Comparison of ENCODE assay signal across 8 cellular contexts in genomic region chr15:92900712-92901052, GRCh38. TPM values are rescaled to one million over a fixed set of nuclear protein-coding genes. Genes with fewer than 3 reads are reported as not detected.
DNase-seq lines count a peak whose midpoint lies in the region; ATAC-seq, FAIRE-seq and TF ChIP-seq lines count a peak whose summit lies in the region.

No MANE protein-coding gene starts in this region.

- no peaks in the 10 kb centered on the region for H3K9me3 ChIP-seq in small intestine (ENCODE audit: control insufficient read depth, low read depth)

- TF ChIP-seq CTCF in HL-60 (IDR thresholded peaks at IDR 0.05; ENCODE audit: insufficient read depth, low read length) (no peak), WI38 (IDR thresholded peaks at IDR 0.05; ENCODE audit: low read depth, low read length) (no peak), glutamatergic neuron (IDR thresholded peaks at IDR 0.05; ENCODE audit: partially characterized antibody, unreplicated experiment) (no peak)

- H3K27ac ChIP-seq in HL-60 (replicated peaks) (peak overlapping the region; percentile 99), small intestine (ENCODE audit: low read depth in 1 of 2, low read length in 1 of 2) (peak overlapping the region; percentile 100)

- peaks cover 19% of the 10 kb centered on the region for H3K4me1 Mint-ChIP-seq in glutamatergic neuron (ENCODE audit: low read depth, unreplicated experiment)

- peaks cover 0 to 2% of the 10 kb centered on the region in 2 donors for H3K4me1 ChIP-seq in small intestine (ENCODE audit: control insufficient read depth in 2 of 2, insufficient read depth in 1 of 2, low read depth in 1 of 2, low read length in 1 of 2)

- DNase-seq in HL-60 (ENCODE audit: low read depth in 1 of 2, low spot score in 1 of 2) (no peak), glutamatergic neuron (no peak), small intestine (no peak), NCI-H2196 (lab: John Stamatoyannopoulos, UW; ENCODE audit: unreplicated experiment) (no peak), UCSD-AML1 (lab: John Stamatoyannopoulos, UW; ENCODE audit: unreplicated experiment) (no peak)
- DNase-seq in activated effector memory CD4-positive, alpha-beta T cell treated with Interleukin-2 at 50 U/mL for 16 hours, result no peak

- 0 to 1% (median 0%) methylated on average over 6 of the region's 6 CpGs for WGBS in small intestine, 3 donors

- no peak for FAIRE-seq in small intestine (lab: Jason Lieb, UNC)

- peaks cover 28% of the 10 kb centered on the region for H3K9me3 Mint-ChIP-seq in glutamatergic neuron (ENCODE audit: unreplicated experiment)

- H3K27ac Mint-ChIP-seq in glutamatergic neuron (ENCODE audit: unreplicated experiment), result peak overlapping the region; percentile 98

- H3K36me3 Mint-ChIP-seq in glutamatergic neuron (ENCODE audit: unreplicated experiment), result peaks cover 8% of the 10 kb centered on the region

- H3K27me3 ChIP-seq in HL-60 (ENCODE audit: insufficient read depth, poor library complexity, severe bottlenecking) (no peaks in the 10 kb centered on the region), small intestine (ENCODE audit: control insufficient read depth in 2 of 2, insufficient read depth in 2 of 2, low read length in 2 of 2) (no peaks in the 10 kb centered on the region)

- no peak for ATAC-seq in GM18867 (IDR thresholded peaks at IDR 0.05; ENCODE audit: unreplicated experiment)

- H3K4me3 ChIP-seq in HL-60 (replicated peaks; ENCODE audit: insufficient read depth, low read length) (peak overlapping the region; percentile 44), WI38 (ENCODE audit: low read depth, low read length) (peak overlapping the region; percentile 92), small intestine (ENCODE audit: low read depth in 1 of 2, low read length in 2 of 2) (peak overlapping the region; percentile 68 to 70)

- peaks cover 26% of the 10 kb centered on the region for H3K27me3 Mint-ChIP-seq in glutamatergic neuron (ENCODE audit: unreplicated experiment)

- peak overlapping the region; percentile 98 for H3K4me3 Mint-ChIP-seq in glutamatergic neuron (ENCODE audit: unreplicated experiment)

- peaks cover 0 to 2% of the 10 kb centered on the region in 2 donors for H3K36me3 ChIP-seq in small intestine (ENCODE audit: control insufficient read depth in 2 of 2, insufficient read depth in 2 of 2, low read length in 2 of 2)

RNA-seq across cellular contexts. Expression of gene CHD2, which starts 0.6 kb away (rescaled TPM):
- total RNA-seq in glutamatergic neuron (ENCODE audit: unreplicated experiment), result 201 TPM
- polyA plus RNA-seq in small intestine, result 10 to 100 TPM; 29.2 to 33.1 (median 31.2) TPM
